In the genomic region with DNA sequence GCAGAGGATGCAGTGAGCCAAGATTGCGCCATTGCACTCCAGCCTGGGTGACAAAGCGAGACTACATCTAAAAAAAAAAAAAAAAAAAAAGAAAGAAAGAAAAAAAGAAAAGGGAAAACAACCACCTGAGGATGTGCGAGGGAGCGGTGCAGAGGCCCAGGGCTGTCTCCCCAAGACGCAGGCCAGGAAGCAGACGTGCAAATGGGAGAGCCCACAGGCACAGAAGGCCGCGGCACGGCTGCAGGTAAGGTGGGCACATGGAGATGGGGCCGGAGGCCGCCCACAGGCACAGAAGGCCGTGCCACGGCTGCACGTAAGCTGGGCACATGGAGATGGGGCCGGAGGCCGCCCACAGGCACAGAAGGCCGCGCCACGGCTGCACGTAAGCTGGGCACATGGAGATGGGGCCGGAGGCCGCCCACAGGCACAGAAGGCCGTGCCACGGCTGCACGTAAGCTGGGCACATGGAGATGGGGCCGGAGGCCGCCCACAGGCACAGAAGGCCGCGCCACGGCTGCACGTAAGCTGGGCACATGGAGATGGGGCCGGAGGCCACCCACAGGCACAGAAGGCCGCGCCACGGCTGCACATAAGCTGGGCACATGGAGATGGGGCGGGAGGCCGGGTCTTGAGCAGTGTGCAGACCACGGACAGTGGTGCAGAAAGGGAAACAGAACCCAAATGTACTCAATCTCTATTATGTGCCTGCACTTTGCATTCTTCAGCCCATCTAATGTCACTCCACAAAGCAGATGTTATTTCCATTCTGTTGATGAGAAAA, we compare ENCODE assay signal across 6 cellular contexts.
DNase-seq lines count a peak whose midpoint lies in the region; ATAC-seq and TF ChIP-seq lines count a peak whose summit lies in the region.
"Not testable (repeated sequence)": the region's sequence is repeated elsewhere in the genome, so short reads cannot be mapped to it uniquely, and the experiment has no call there.

No MANE protein-coding gene starts in this region.

- TF ChIP-seq POLR2A in thyroid gland (IDR thresholded peaks at IDR 0.05) = not testable (repeated sequence)

- peak overlapping the region; percentile 29 for H3K27ac Mint-ChIP-seq in central memory CD8-positive, alpha-beta T cell (ENCODE audit: low read depth)
- peak overlapping the region; percentile 54 for H3K27ac Mint-ChIP-seq in stimulated activated effector memory CD8-positive, alpha-beta T cell treated with anti-CD3 and anti-CD28 coated beads, Interleukin-12 subunit alpha, Interleukin-12 subunit beta, amount 100 ng/mL, for 72 hours

- H3K27ac ChIP-seq in SK-N-SH (ENCODE audit: low read depth in 2 of 2, low read length in 1 of 2) = peak overlapping the region in 1 of 2 experiments; percentile 69; a peak in 2 of 4 replicates
- H3K27ac ChIP-seq in osteoblast (ENCODE audit: low read depth, low read length) = not testable (repeated sequence)
- peak overlapping the region in 2 of 3 donors; percentile 14 to 81 for H3K27ac ChIP-seq in thyroid gland

- peaks cover 23% of the 10 kb centered on the region; the same call in 1 of the 2 replicates for H4K20me1 ChIP-seq in SK-N-SH (ENCODE audit: insufficient read depth)
- H4K20me1 ChIP-seq in osteoblast (ENCODE audit: insufficient read depth, low read length) = not testable (repeated sequence)

- H3K4me1 Mint-ChIP-seq in central memory CD8-positive, alpha-beta T cell = peaks cover 23% of the 10 kb centered on the region
- H3K4me1 Mint-ChIP-seq in stimulated activated effector memory CD8-positive, alpha-beta T cell treated with anti-CD3 and anti-CD28 coated beads, Interleukin-12 subunit alpha, Interleukin-12 subunit beta, amount 100 ng/mL, for 72 hours = peaks cover 30% of the 10 kb centered on the region

- not testable (repeated sequence) for ATAC-seq in central memory CD8-positive, alpha-beta T cell (replicated peaks; ENCODE audit: extremely low read depth, poor library complexity, severe bottlenecking); Right ventricle myocardium superior (ENCODE audit: poor library complexity); stimulated activated effector memory CD8-positive, alpha-beta T cell treated with anti-CD3 and anti-CD28 coated beads, Interleukin-12 subunit alpha, Interleukin-12 subunit beta, amount 100 ng/mL, for 72 hours

- H3K4me2 ChIP-seq in SK-N-SH; osteoblast (ENCODE audit: insufficient read depth, low read length): not testable (repeated sequence)

- not testable (repeated sequence) for H3F3A ChIP-seq in SK-N-SH (replicated peaks; ENCODE audit: insufficient read depth)

- not testable (repeated sequence) for H3K9me3 ChIP-seq in SK-N-SH; osteoblast (ENCODE audit: low read depth, low read length); thyroid gland

- H3K4me1 ChIP-seq in SK-N-SH (ENCODE audit: control insufficient read depth in 1 of 2, insufficient read depth in 2 of 2, low read depth in 1 of 2, low read length in 1 of 2) = peaks cover 12 to 86% of the 10 kb centered on the region in 2 experiments; a peak in 3 of 4 replicates
- H3K4me1 ChIP-seq in osteoblast (ENCODE audit: insufficient read depth, low read length) = not testable (repeated sequence)
- H3K4me1 ChIP-seq in thyroid gland = peaks cover 21 to 62% of the 10 kb centered on the region in 2 donors

- not testable (repeated sequence) for H3K9me3 Mint-ChIP-seq in central memory CD8-positive, alpha-beta T cell; stimulated activated effector memory CD8-positive, alpha-beta T cell treated with anti-CD3 and anti-CD28 coated beads, Interleukin-12 subunit alpha, Interleukin-12 subunit beta, amount 100 ng/mL, for 72 hours

- not testable (repeated sequence) for TF ChIP-seq RAD21 in SK-N-SH (IDR thresholded peaks at IDR 0.05; ENCODE audit: low read length)

- WGBS in SK-N-SH (ENCODE audit: low lambda C conversion rate) = 96% methylated on average over 23 of the region's 38 CpGs
- 92 to 96% methylated on average over 21 to 25 of the region's 38 CpGs for WGBS in thyroid gland, 2 donors

- H3K4me3 Mint-ChIP-seq in central memory CD8-positive, alpha-beta T cell; stimulated activated effector memory CD8-positive, alpha-beta T cell treated with anti-CD3 and anti-CD28 coated beads, Interleukin-12 subunit alpha, Interleukin-12 subunit beta, amount 100 ng/mL, for 72 hours: not testable (repeated sequence)

- not testable (repeated sequence) for H3K4me3 ChIP-seq in SK-N-SH (ENCODE audit: low read depth in 2 of 2, low read length in 1 of 2); osteoblast (ENCODE audit: insufficient read depth, low read length); thyroid gland (replicated peaks in 1 of 3)

- not testable (repeated sequence) for H3K27me3 Mint-ChIP-seq in central memory CD8-positive, alpha-beta T cell

- intact Hi-C loops in Right ventricle myocardium superior (cut with DNase I) = not testable (repeated sequence)
- intact Hi-C loops in thyroid gland (cut with DNase I) = loop anchor here (10.0 kb wide), 1 partner anchor 89 kb away; no protein-coding TSS in a partner anchor

- H3K36me3 Mint-ChIP-seq in central memory CD8-positive, alpha-beta T cell (ENCODE audit: insufficient read depth); stimulated activated effector memory CD8-positive, alpha-beta T cell treated with anti-CD3 and anti-CD28 coated beads, Interleukin-12 subunit alpha, Interleukin-12 subunit beta, amount 100 ng/mL, for 72 hours: not testable (repeated sequence)

- not testable (repeated sequence) for H3K27me3 ChIP-seq in SK-N-SH (ENCODE audit: insufficient read depth); osteoblast (ENCODE audit: insufficient read depth, low read length); thyroid gland

- H3K79me2 ChIP-seq in SK-N-SH (ENCODE audit: insufficient read depth) = peaks cover 11% of the 10 kb centered on the region; the same call in 1 of the 2 replicates
- not testable (repeated sequence) for H3K79me2 ChIP-seq in osteoblast (ENCODE audit: insufficient read depth, low read length)

- CTCF ChIA-PET in SK-N-SH (lab: Yijun Ruan, JAX) = interaction anchor here (3.2 kb wide), 1 partner anchor 19 kb away, joined by 18 read pairs; no protein-coding TSS in a partner anchor

- not testable (repeated sequence) for H3K9me2 ChIP-seq in SK-N-SH

- H3K36me3 ChIP-seq in SK-N-SH (replicated peaks in 1 of 2; ENCODE audit: control insufficient read depth in 1 of 2, insufficient read depth in 2 of 2, low read length in 1 of 2); osteoblast (ENCODE audit: insufficient read depth, low read length); thyroid gland: not testable (repeated sequence)

- not testable (repeated sequence) for H2AFZ ChIP-seq in SK-N-SH (ENCODE audit: low read depth); osteoblast (ENCODE audit: low read length)

- not testable (repeated sequence) for TF ChIP-seq CTCF in SK-N-SH (IDR thresholded peaks at IDR 0.05); osteoblast (IDR thresholded peaks at IDR 0.05; ENCODE audit: extremely low read depth, low read depth, low read length); thyroid gland (IDR thresholded peaks at IDR 0.05)

- DNase-seq in SK-N-SH = peak; percentile 17
- DNase-seq in central memory CD8-positive, alpha-beta T cell (ENCODE audit: low spot score in 2 of 2); stimulated activated effector memory CD8-positive, alpha-beta T cell treated with anti-CD3 and anti-CD28 coated beads, Interleukin-12 subunit alpha, Interleukin-12 subunit beta, amount 100 ng/mL, for 72 hours (ENCODE audit: low spot score in 2 of 2); thyroid gland: not testable (repeated sequence)
- DNase-seq in Right ventricle myocardium superior = peak; percentile 25
- DNase-seq in osteoblast (ENCODE audit: insufficient read length, low spot score, missing footprints) = peak; percentile 8

- not testable (repeated sequence) for H3K9ac ChIP-seq in SK-N-SH

- not testable (repeated sequence) for TF ChIP-seq EP300 in SK-N-SH (IDR thresholded peaks at IDR 0.05; ENCODE audit: borderline replicate concordance in 1 of 2, low read depth in 1 of 2, low read length in 1 of 2)

- POLR2A ChIA-PET in SK-N-SH (lab: Yijun Ruan, JAX) = interaction anchor here (2.3 kb wide), 1 partner anchor 156 kb away, joined by 12 read pairs; no protein-coding TSS in a partner anchor
